ENCODE assay signal across 13 cellular contexts in genomic region chr6:709471-710056, GRCh38. TPM values are rescaled to one million over a fixed set of nuclear protein-coding genes. Genes with fewer than 3 reads are reported as not detected.
DNase-seq lines count a peak whose midpoint lies in the region; ATAC-seq, FAIRE-seq and TF ChIP-seq lines count a peak whose summit lies in the region.
"Had no signal": no experiment of that assay in that cellular context is flagged by ENCODE, and none has a peak within 500 bp of the region (broad histone marks: within the 10 kb centered on the region; RNA-seq: fewer than 3 reads in every experiment).

No MANE protein-coding gene starts in this region.

- H3K4me1 ChIP-seq in SJSA1 (replicated peaks) = peaks cover 80% of the 10 kb centered on the region
- H3K4me1 ChIP-seq in endothelial cell of umbilical vein (ENCODE audit: control insufficient read depth, extremely low read depth, insufficient read depth, low read length) = peaks cover 84% of the 10 kb centered on the region
- peaks cover 0 to 10% (median 6%) of the 10 kb centered on the region in 4 donors for H3K4me1 ChIP-seq in sigmoid colon
- H3K4me1 ChIP-seq in tibial artery = peaks cover 0 to 4% (median 0%) of the 10 kb centered on the region in 4 donors

- DNase-seq in activated CD4-positive, alpha-beta T cell treated with anti-CD3 and anti-CD28 coated beads for 36 hours = no peak
- no peak for DNase-seq in activated CD4-positive, alpha-beta T cell treated with anti-CD3 and anti-CD28 coated beads, Interleukin-2, amount 50 U/mL, for 1 hour
- DNase-seq in SJSA1 (ENCODE audit: low read depth in 1 of 2, low spot score in 2 of 2) (peak in 1 of 2 experiments; percentile 61), endothelial cell of umbilical vein (ENCODE audit: low read depth, low spot score) (no peak), sigmoid colon (no peak), tibial artery (no peak), brain microvascular endothelial cell (no peak), NCI-H526 (lab: John Stamatoyannopoulos, UW) (no peak)
- DNase-seq: dermis blood vessel endothelial cell had no signal

- CTCF ChIA-PET in activated CD4-positive, alpha-beta T cell treated with anti-CD3 and anti-CD28 coated beads for 36 hours (lab: Charles Lee) = interaction anchor here (0.9 to 2.8 kb wide), 3 partner anchors 9 to 320 kb away, joined by 3 to 13 read pairs (median 3); no protein-coding TSS in a partner anchor
- CTCF ChIA-PET in endothelial cell of umbilical vein (lab: Charles Lee) = interaction anchor here (2.1 to 5.3 kb wide), 2 partner anchors 10 to 12 kb away, joined by 5 to 55 read pairs; no protein-coding TSS in a partner anchor

- in situ Hi-C loops in brain microvascular endothelial cell (cut with HindIII; ENCODE audit: low pct_ligation_motif_present, low sequenced_read_pairs) = no loop called here

- peak overlapping the region; percentile 37 for H3K4me3 ChIP-seq in SJSA1
- no peak overlapping the region for H3K4me3 ChIP-seq in endothelial cell of umbilical vein (replicated peaks in 1 of 3; ENCODE audit: insufficient read depth in 1 of 3, low read depth in 1 of 3, low read length in 3 of 3)
- H3K4me3 ChIP-seq in sigmoid colon = peak overlapping the region in 2 of 4 donors; percentile 61
- H3K4me3 ChIP-seq in tibial artery = no peak overlapping the region
- no peak overlapping the region for H3K4me3 ChIP-seq in brain microvascular endothelial cell (ENCODE audit: low read depth, low read length)

- intact Hi-C loops in activated CD4-positive, alpha-beta T cell treated with anti-CD3 and anti-CD28 coated beads for 36 hours (cut with DNase I, micrococcal nuclease) = loop anchor here (2.0 to 10.0 kb wide), 4 partner anchors 17 to 215 kb away; partner anchors contain the start of gene EXOC2 (in 1 of the 2)
- intact Hi-C loops in endothelial cell of umbilical vein (cut with micrococcal nuclease) = loop anchor here (5.0 kb wide), 2 partner anchors 417 to 903 kb away; partner anchors contain the start of gene DUSP22
- intact Hi-C loops in sigmoid colon (cut with DNase I) = loop anchor here (2.0 to 5.0 kb wide), 2 partner anchors 17 to 678 kb away; partner anchors contain the start of genes EXOC2 and FOXF2
- intact Hi-C loops in tibial artery (cut with DNase I; ENCODE audit: low total_unique reads) = no loop called here

- TF ChIP-seq POLR2A in endothelial cell of umbilical vein (IDR thresholded peaks at IDR 0.05; ENCODE audit: low read depth, low read length) (no peak), sigmoid colon (IDR thresholded peaks at IDR 0.05) (no peak)

- H3K27ac ChIP-seq in SJSA1 (peak overlapping the region; percentile 96), endothelial cell of umbilical vein (ENCODE audit: insufficient read depth, low read depth, low read length) (peak overlapping the region; percentile 88), sigmoid colon (peak overlapping the region; percentile 91 to 97 (median 94)), tibial artery (no peak overlapping the region), brain microvascular endothelial cell (no peak overlapping the region)

- no TSS peak for BruUV-seq in endothelial cell of umbilical vein (replicated peaks; lab: Mats Ljungman, UMichigan)

- no peak overlapping the region for H2AFZ ChIP-seq in endothelial cell of umbilical vein (ENCODE audit: low read depth, low read length)

- H3K4me1 Mint-ChIP-seq in activated CD4-positive, alpha-beta T cell treated with anti-CD3 and anti-CD28 coated beads for 36 hours = peaks cover 23% of the 10 kb centered on the region

- H3K27ac Mint-ChIP-seq in activated CD4-positive, alpha-beta T cell treated with anti-CD3 and anti-CD28 coated beads for 36 hours = no peak overlapping the region

- peak overlapping the region; percentile 62 for H3K9ac ChIP-seq in endothelial cell of umbilical vein (replicated peaks; ENCODE audit: extremely low read depth, insufficient read depth, low read length)

- no peak for FAIRE-seq in endothelial cell of umbilical vein (lab: Jason Lieb, UNC)
- FAIRE-seq: A204.1, G401.6, H1 had no signal

- 73 to 82% methylated on average over 3 of the region's 3 CpGs for WGBS in sigmoid colon, 2 donors

- TF ChIP-seq EP300 in sigmoid colon (IDR thresholded peaks at IDR 0.05) = no peak

- H3K27me3 ChIP-seq in SJSA1 (replicated peaks) = no peaks in the 10 kb centered on the region
- H3K27me3 ChIP-seq in endothelial cell of umbilical vein (ENCODE audit: control insufficient read depth in 2 of 2, insufficient read depth in 2 of 2, low read length in 2 of 2) = no peaks in the 10 kb centered on the region
- H3K27me3 ChIP-seq in sigmoid colon = no peaks in the 10 kb centered on the region
- no peaks in the 10 kb centered on the region for H3K27me3 ChIP-seq in tibial artery
- no peaks in the 10 kb centered on the region for H3K27me3 ChIP-seq in brain microvascular endothelial cell (replicated peaks)
- H3K27me3 ChIP-seq: ascending aorta had no signal

- no peaks in the 10 kb centered on the region for H3K9me3 Mint-ChIP-seq in activated CD4-positive, alpha-beta T cell treated with anti-CD3 and anti-CD28 coated beads for 36 hours (ENCODE audit: low read depth)

- peak overlapping the region; percentile 87 for H3K4me2 ChIP-seq in endothelial cell of umbilical vein (ENCODE audit: insufficient read depth, low read length)

- H3K4me3 Mint-ChIP-seq in activated CD4-positive, alpha-beta T cell treated with anti-CD3 and anti-CD28 coated beads for 36 hours = peak overlapping the region; percentile 80

- H3K36me3 Mint-ChIP-seq in activated CD4-positive, alpha-beta T cell treated with anti-CD3 and anti-CD28 coated beads for 36 hours (ENCODE audit: low read depth) = no peaks in the 10 kb centered on the region

- H4K20me1 ChIP-seq in endothelial cell of umbilical vein (replicated peaks; ENCODE audit: control insufficient read depth, extremely low read depth, insufficient read depth, low read length) = no peaks in the 10 kb centered on the region

- no peaks in the 10 kb centered on the region for H3K9me1 ChIP-seq in endothelial cell of umbilical vein (replicated peaks; ENCODE audit: control insufficient read depth, extremely low read depth, insufficient read depth, low read length)

- ATAC-seq in activated CD4-positive, alpha-beta T cell treated with anti-CD3 and anti-CD28 coated beads for 36 hours = no peak

- POLR2A ChIA-PET in activated CD4-positive, alpha-beta T cell treated with anti-CD3 and anti-CD28 coated beads for 36 hours (lab: Charles Lee) = no interaction called here
- POLR2A ChIA-PET in endothelial cell of umbilical vein (lab: Charles Lee) = no interaction called here

- dilution Hi-C loops in endothelial cell of umbilical vein (cut with MboI; ENCODE audit: extremely low pct_ligation_motif_present, low sequenced_read_pairs) = no loop called here

- no peaks in the 10 kb centered on the region for H3K79me2 ChIP-seq in endothelial cell of umbilical vein (ENCODE audit: control insufficient read depth, insufficient read depth, low read length)

- H3K27me3 Mint-ChIP-seq in activated CD4-positive, alpha-beta T cell treated with anti-CD3 and anti-CD28 coated beads for 36 hours = peaks cover 6% of the 10 kb centered on the region

- H3K9me3 ChIP-seq in SJSA1 (replicated peaks) (no peaks in the 10 kb centered on the region), endothelial cell of umbilical vein (replicated peaks; ENCODE audit: control insufficient read depth, insufficient read depth, low read length) (no peaks in the 10 kb centered on the region), sigmoid colon (no peaks in the 10 kb centered on the region), tibial artery (no peaks in the 10 kb centered on the region)
- H3K9me3 ChIP-seq: ascending aorta had no signal

- TF ChIP-seq CTCF in endothelial cell of umbilical vein (IDR thresholded peaks at IDR 0.05; ENCODE audit: extremely low read depth in 1 of 2, insufficient read depth in 1 of 2, low read depth in 1 of 2, low read length in 2 of 2) (no peak), sigmoid colon (IDR thresholded peaks at IDR 0.05) (no peak), tibial artery (IDR thresholded peaks at IDR 0.05) (no peak), brain microvascular endothelial cell (IDR thresholded peaks at IDR 0.05; ENCODE audit: low read depth, low read length, missing control alignments) (no peak)

- H3K36me3 ChIP-seq in SJSA1 = no peaks in the 10 kb centered on the region
- no peaks in the 10 kb centered on the region for H3K36me3 ChIP-seq in endothelial cell of umbilical vein (ENCODE audit: control insufficient read depth in 2 of 2, extremely low read depth in 1 of 2, insufficient read depth in 2 of 2, low read length in 2 of 2)
- no peaks in the 10 kb centered on the region for H3K36me3 ChIP-seq in sigmoid colon
- no peaks in the 10 kb centered on the region for H3K36me3 ChIP-seq in tibial artery
- H3K36me3 ChIP-seq in brain microvascular endothelial cell (replicated peaks) = no peaks in the 10 kb centered on the region
- H3K36me3 ChIP-seq: ascending aorta had no signal

RNA-seq across cellular contexts. Expression of gene EXOC2, which starts 16.6 kb away (rescaled TPM):
- 10 to 100 TPM; 31.9 to 38.9 TPM for total RNA-seq in activated CD4-positive, alpha-beta T cell treated with anti-CD3 and anti-CD28 coated beads for 36 hours
- 60.8 and 86.5 TPM in 2 replicates for total RNA-seq in SJSA1 (2014; rRNA removed; shearing (Covaris generic))
- total RNA-seq in endothelial cell of umbilical vein (30.8 and 39.7 TPM in 2 replicates), sigmoid colon (10 to 100 TPM; 15.3 to 23.2 (median 19.1) TPM)
- polyA plus RNA-seq in endothelial cell of umbilical vein (17.2 and 18.2 TPM in 2 replicates), sigmoid colon (1 to 10 TPM; 5.4 to 9.5 (median 7.4) TPM)
- polyA plus RNA-seq in endothelial cell of umbilical vein (2011; cell fraction: cytosol; rRNA removed) = 20.6 and 22.1 TPM in 2 replicates
- polyA plus RNA-seq in endothelial cell of umbilical vein (2011; cell fraction: nucleus; rRNA removed) = 33.4 and 38.3 TPM in 2 replicates
- 27.8 and 35.4 TPM in 2 replicates for polyA plus RNA-seq in endothelial cell of umbilical vein (2012)
- polyA minus RNA-seq in endothelial cell of umbilical vein = 52.6 and 54.1 TPM in 2 replicates
- polyA minus RNA-seq in endothelial cell of umbilical vein (2011; cell fraction: cytosol; rRNA and poly(A)+ RNA removed) = 12.1 TPM
- 48.1 and 57.1 TPM in 2 replicates for polyA minus RNA-seq in endothelial cell of umbilical vein (2011; cell fraction: nucleus; rRNA and poly(A)+ RNA removed)

RNA-seq across cellular contexts. Expression of gene HUS1B, which starts 52.7 kb away (rescaled TPM):
- total RNA-seq in activated CD4-positive, alpha-beta T cell treated with anti-CD3 and anti-CD28 coated beads for 36 hours = under 1 TPM; 0.42 to 0.87 TPM
- total RNA-seq in SJSA1 (2014; rRNA removed; shearing (Covaris generic)) = 3.3 TPM in 1 of 2 replicates, not detected in the other
- total RNA-seq in endothelial cell of umbilical vein = 1.2 and 1.8 TPM in 2 replicates
- 0.25 and 0.33 TPM in 2 replicates for polyA plus RNA-seq in endothelial cell of umbilical vein
- polyA plus RNA-seq in endothelial cell of umbilical vein (2011; cell fraction: cytosol; rRNA removed) = 0.36 and 0.54 TPM in 2 replicates
- polyA plus RNA-seq in endothelial cell of umbilical vein (2011; cell fraction: nucleus; rRNA removed) = 0.70 and 1.1 TPM in 2 replicates
- 0.34 and 0.35 TPM in 2 replicates for polyA plus RNA-seq in endothelial cell of umbilical vein (2012)
- 2.0 and 2.3 TPM in 2 replicates for polyA minus RNA-seq in endothelial cell of umbilical vein
- not detected for polyA minus RNA-seq in endothelial cell of umbilical vein (2011; cell fraction: cytosol; rRNA and poly(A)+ RNA removed)
- 3.7 and 7.5 TPM in 2 replicates for polyA minus RNA-seq in endothelial cell of umbilical vein (2011; cell fraction: nucleus; rRNA and poly(A)+ RNA removed)
- total RNA-seq in sigmoid colon = 1 to 10 TPM in 2 of 4 donors, under 1 TPM in 2; 0.68 to 3.6 (median 1.2) TPM
- under 1 TPM in 1 of 3 donors, not detected in 2; 0.36 TPM for polyA plus RNA-seq in sigmoid colon
- total RNA-seq: ascending aorta had no signal

Comparison
In these comparisons a context has a peak if more than half of its experiments do, and no peak if none do; other contexts are left out.
1. H3K27ac ChIP-seq: peak in SJSA1 (single experiment), endothelial cell of umbilical vein (single experiment) and sigmoid colon (4 of 4); none in tibial artery (0 of 2) and brain microvascular endothelial cell (single experiment).